In genomic region chr11:41118521-41118920, GRCh38 we compare ENCODE assay signal across 23 cellular contexts.
"Had no signal": no experiment of that assay in that cellular context is flagged by ENCODE, and none has a peak within 500 bp of the region (broad histone marks: within the 10 kb centered on the region; RNA-seq: fewer than 3 reads in every experiment).

No MANE protein-coding gene starts in this region.

- H2AFZ ChIP-seq: PC-9 had no signal

- H3K27ac ChIP-seq: brain microvascular endothelial cell, cardiac muscle cell, PC-9, VCaP had no signal

- ATAC-seq: activated CD4-positive, alpha-beta T cell treated with anti-CD3 and anti-CD28 coated beads for 36 hours; activated T-helper 17 cell treated with anti-CD3 and anti-CD28 coated beads, Interleukin-2, amount 50 U/mL, for 72 hours; T-helper 17 cell had no signal

- H3K36me3 ChIP-seq: brain microvascular endothelial cell, cardiac muscle cell had no signal

- H3K27me3 ChIP-seq: brain microvascular endothelial cell, cardiac muscle cell had no signal

- H3K4me3 ChIP-seq: cardiac muscle cell, PC-9 had no signal

- DNase-seq: activated CD4-positive, alpha-beta memory T cell treated with anti-CD3 and anti-CD28 coated beads, Interleukin-2, amount 10 ng/mL, durations not matched to agents 7 days and 5 days; activated CD4-positive, alpha-beta T cell treated with anti-CD3 and anti-CD28 coated beads for 36 hours; activated CD4-positive, alpha-beta T cell treated with anti-CD3 and anti-CD28 coated beads, Interleukin-2, amount 50 U/mL, for 1 hour; activated gamma-delta T cell; activated naive CD4-positive, alpha-beta T cell treated with anti-CD3 and anti-CD28 coated beads, Interleukin-2, amount 10 ng/mL, durations not matched to agents 7 days and 5 days; activated naive CD8-positive, alpha-beta T cell treated with anti-CD3 and anti-CD28 coated beads for 36 hours; activated T-cell treated with anti-CD3 and anti-CD28 coated beads for 4 hours; activated T-cell treated with anti-CD3 and anti-CD28 coated beads, Interleukin-2, amount 50 U/mL, for 48 hours; brain microvascular endothelial cell; MM.1S; NCI-H1105; NCI-H1436; NCI-H1694 treated with DMSO at 0.1 percent for 48 hours; NCI-H2081; NCI-H446; NCI-H524; PC-9; SHP77 treated with DMSO at 0.1 percent for 48 hours; T-helper 17 cell; T-helper 9 cell had no signal
